20 cellular contexts compared by ENCODE assay signal in genomic region chr12:52241205-52241842, GRCh38. TPM values are rescaled to one million over a fixed set of nuclear protein-coding genes. Genes with fewer than 3 reads are reported as not detected.
DNase-seq lines count a peak whose midpoint lies in the region; ATAC-seq and TF ChIP-seq lines count a peak whose summit lies in the region.
"Had no signal": no experiment of that assay in that cellular context is flagged by ENCODE, and none has a peak within 500 bp of the region (broad histone marks: within the 10 kb centered on the region; RNA-seq: fewer than 3 reads in every experiment).

No MANE protein-coding gene starts in this region.

- no peaks in the 10 kb centered on the region for H4K20me1 ChIP-seq in osteoblast (ENCODE audit: insufficient read depth, low read length)

- H3K36me3 Mint-ChIP-seq in natural killer cell treated with Interleukin-12 subunit alpha and Interleukin-12 subunit beta and Interleukin-15 and Interleukin-18, amount 100 ng/mL, for 72 hours = no peaks in the 10 kb centered on the region
- H3K36me3 Mint-ChIP-seq: naive B cell had no signal

- TF ChIP-seq CTCF in GM12872 (IDR thresholded peaks at IDR 0.05; ENCODE audit: insufficient read depth, low read depth, low read length) (peak; percentile 32; the same call in 1 of the 3 replicates), breast epithelium (IDR thresholded peaks at IDR 0.05) (no peak), osteoblast (IDR thresholded peaks at IDR 0.05; ENCODE audit: extremely low read depth, low read depth, low read length) (no peak)

- H3K27ac ChIP-seq in breast epithelium (peak overlapping the region; percentile 36 to 98), osteoblast (ENCODE audit: low read depth, low read length) (no peak overlapping the region)
- H3K27ac ChIP-seq: heart right ventricle, lower lobe of right lung had no signal

- H3K9me3 Mint-ChIP-seq in natural killer cell treated with Interleukin-12 subunit alpha and Interleukin-12 subunit beta and Interleukin-15 and Interleukin-18, amount 100 ng/mL, for 72 hours = no peaks in the 10 kb centered on the region
- H3K9me3 Mint-ChIP-seq: naive B cell; stimulated activated naive CD8-positive, alpha-beta T cell treated with anti-CD3 and anti-CD28 coated beads, Interleukin-15, amount 100 ng/mL, for 72 hours; T-helper 1 cell treated with Interleukin-12 subunit alpha and Interleukin-12 subunit beta and Interleukin-4 antibody, amounts not matched to agents 30 μg/mL and 1 μg/mL, for 36 hours; type B pancreatic cell had no signal

- peak; percentile 49 for DNase-seq in LHCN-M2 (ENCODE audit: low read depth)
- peak in 1 of 2 donors; percentile 47 for DNase-seq in breast epithelium (ENCODE audit: low spot score in 2 of 2)
- DNase-seq in osteoblast (ENCODE audit: insufficient read length, low spot score, missing footprints) = peak; percentile 68
- no peak for DNase-seq in natural killer cell treated with Interleukin-12 subunit alpha and Interleukin-12 subunit beta and Interleukin-15 and Interleukin-18, amount 100 ng/mL, for 72 hours (ENCODE audit: low spot score)
- no peak for DNase-seq in central memory CD4-positive, alpha-beta T cell
- no peak for DNase-seq in A172 (ENCODE audit: low spot score)
- DNase-seq: activated CD4-positive, alpha-beta T cell treated with anti-CD3 and anti-CD28 coated beads, Interleukin-2, amount 50 U/mL, for 48 hours; activated naive CD4-positive, alpha-beta T cell treated with anti-CD3 and anti-CD28 coated beads, Interleukin-2, amount 50 U/mL, for 16 hours; heart right ventricle; lower lobe of right lung; MV-4-11; naive B cell; NCI-H2029; SIG-M5; stimulated activated CD4-positive, alpha-beta T cell treated with anti-CD3 and anti-CD28 coated beads, Interleukin-2, amount 100 ng/mL, for 48 hours; stimulated activated naive CD8-positive, alpha-beta T cell treated with anti-CD3 and anti-CD28 coated beads, Interleukin-15, amount 100 ng/mL, for 72 hours had no signal

- H3K9me3 ChIP-seq in breast epithelium = no peaks in the 10 kb centered on the region
- H3K9me3 ChIP-seq in osteoblast (ENCODE audit: low read depth, low read length) = no peaks in the 10 kb centered on the region
- H3K9me3 ChIP-seq: heart right ventricle, lower lobe of right lung had no signal

- H2AFZ ChIP-seq in osteoblast (ENCODE audit: low read length) = no peak overlapping the region

- H3K36me3 ChIP-seq in breast epithelium (no peaks in the 10 kb centered on the region), osteoblast (ENCODE audit: insufficient read depth, low read length) (no peaks in the 10 kb centered on the region)
- H3K36me3 ChIP-seq: heart right ventricle had no signal

- no peak overlapping the region for H3K4me3 Mint-ChIP-seq in natural killer cell treated with Interleukin-12 subunit alpha and Interleukin-12 subunit beta and Interleukin-15 and Interleukin-18, amount 100 ng/mL, for 72 hours
- H3K4me3 Mint-ChIP-seq: stimulated activated naive CD8-positive, alpha-beta T cell treated with anti-CD3 and anti-CD28 coated beads, Interleukin-15, amount 100 ng/mL, for 72 hours; T-helper 1 cell treated with Interleukin-12 subunit alpha and Interleukin-12 subunit beta and Interleukin-4 antibody, amounts not matched to agents 30 μg/mL and 1 μg/mL, for 36 hours; type B pancreatic cell had no signal

- H3K4me3 ChIP-seq in breast epithelium (no peak overlapping the region), osteoblast (ENCODE audit: insufficient read depth, low read length) (no peak overlapping the region)
- H3K4me3 ChIP-seq: heart right ventricle, lower lobe of right lung had no signal

- H3K4me2 ChIP-seq in osteoblast (ENCODE audit: insufficient read depth, low read length) = no peak overlapping the region

- H3K27ac Mint-ChIP-seq in natural killer cell treated with Interleukin-12 subunit alpha and Interleukin-12 subunit beta and Interleukin-15 and Interleukin-18, amount 100 ng/mL, for 72 hours = no peak overlapping the region
- H3K27ac Mint-ChIP-seq: stimulated activated naive CD8-positive, alpha-beta T cell treated with anti-CD3 and anti-CD28 coated beads, Interleukin-15, amount 100 ng/mL, for 72 hours had no signal

- intact Hi-C loops in breast epithelium (cut with DNase I; ENCODE audit: low total_unique reads) = no loop called here

- no peak for ATAC-seq in natural killer cell treated with Interleukin-12 subunit alpha and Interleukin-12 subunit beta and Interleukin-15 and Interleukin-18, amount 100 ng/mL, for 72 hours
- ATAC-seq: heart right ventricle; lower lobe of right lung; stimulated activated naive CD8-positive, alpha-beta T cell treated with anti-CD3 and anti-CD28 coated beads, Interleukin-15, amount 100 ng/mL, for 72 hours had no signal

- H3K4me1 Mint-ChIP-seq in natural killer cell treated with Interleukin-12 subunit alpha and Interleukin-12 subunit beta and Interleukin-15 and Interleukin-18, amount 100 ng/mL, for 72 hours (ENCODE audit: low read depth in 2 of 2) = peaks cover 13 to 23% of the 10 kb centered on the region in 2 donors

- H3K79me2 ChIP-seq in osteoblast (ENCODE audit: insufficient read depth, low read length) = no peaks in the 10 kb centered on the region

- H3K27me3 ChIP-seq in breast epithelium (no peaks in the 10 kb centered on the region), osteoblast (ENCODE audit: insufficient read depth, low read length) (no peaks in the 10 kb centered on the region)

- no peaks in the 10 kb centered on the region for H3K27me3 Mint-ChIP-seq in natural killer cell treated with Interleukin-12 subunit alpha and Interleukin-12 subunit beta and Interleukin-15 and Interleukin-18, amount 100 ng/mL, for 72 hours
- H3K27me3 Mint-ChIP-seq: type B pancreatic cell had no signal

- no peak for TF ChIP-seq POLR2A in breast epithelium (IDR thresholded peaks at IDR 0.05)

- H3K4me1 ChIP-seq in breast epithelium (peaks cover 24 to 35% of the 10 kb centered on the region in 2 donors), osteoblast (ENCODE audit: insufficient read depth, low read length) (peaks cover 44% of the 10 kb centered on the region)

RNA-seq across cellular contexts. Expression of gene KRT7, which starts 8.3 kb away (rescaled TPM):
- total RNA-seq in LHCN-M2 (2014; rRNA removed) (0.40 and 2.2 TPM in 2 replicates), breast epithelium (1,000 to 10,000 TPM in 1 of 3 donors, 100 to 1,000 TPM in 1, 1 to 10 TPM in 1; 4.2 to 1,051 (median 358) TPM), osteoblast (20.9 and 27.9 TPM in 2 replicates)
- polyA plus RNA-seq in LHCN-M2 (2012) = 11.4 TPM
- 1 to 10 TPM; 2.6 to 6.1 TPM for total RNA-seq in natural killer cell treated with Interleukin-12 subunit alpha and Interleukin-12 subunit beta and Interleukin-15 and Interleukin-18, amount 100 ng/mL, for 72 hours
- 13.8 and 16.1 TPM in 2 replicates for total RNA-seq in A172 (2014; rRNA removed; shearing (Covaris generic))
- total RNA-seq: skeletal muscle tissue had no signal

RNA-seq across cellular contexts. Expression of gene KRT86, which starts 33.1 kb away (rescaled TPM):
- 0.06 TPM in 1 of 2 replicates, not detected in the other for total RNA-seq in LHCN-M2 (2014; rRNA removed)
- 0.33 TPM for polyA plus RNA-seq in LHCN-M2 (2012)
- 1 to 10 TPM in 1 of 3 donors, under 1 TPM in 1, not detected in 1; 0.66 to 2.2 TPM for total RNA-seq in breast epithelium
- total RNA-seq in osteoblast = under 0.01 and 0.36 TPM in 2 replicates
- total RNA-seq in natural killer cell treated with Interleukin-12 subunit alpha and Interleukin-12 subunit beta and Interleukin-15 and Interleukin-18, amount 100 ng/mL, for 72 hours = under 1 TPM in 1 of 2 donors, not detected in 1; 0.43 TPM
- total RNA-seq in A172 (2014; rRNA removed; shearing (Covaris generic)) = 1.5 and 1.6 TPM in 2 replicates

RNA-seq across cellular contexts. Expression of gene KRT80, which starts 49.5 kb away (rescaled TPM):
- total RNA-seq in LHCN-M2 (2014; rRNA removed) (4.2 and 6.7 TPM in 2 replicates), breast epithelium (1 to 10 TPM in 2 of 3 donors, not detected in 1; 2.9 to 9.8 TPM), osteoblast (0.59 and 0.72 TPM in 2 replicates)
- polyA plus RNA-seq in LHCN-M2 (2012) = 18.8 TPM
- not detected for total RNA-seq in natural killer cell treated with Interleukin-12 subunit alpha and Interleukin-12 subunit beta and Interleukin-15 and Interleukin-18, amount 100 ng/mL, for 72 hours
- total RNA-seq in A172 (2014; rRNA removed; shearing (Covaris generic)) = 65.2 and 75.2 TPM in 2 replicates

RNA-seq across cellular contexts. Expression of gene KRT81, which starts 50.0 kb away (rescaled TPM):
- total RNA-seq in LHCN-M2 (2014; rRNA removed) = 0.11 and 1.2 TPM in 2 replicates
- 1.6 TPM for polyA plus RNA-seq in LHCN-M2 (2012)
- total RNA-seq in breast epithelium = 10 to 100 TPM in 1 of 3 donors, 1 to 10 TPM in 1, not detected in 1; 3.6 to 29.9 TPM
- total RNA-seq in osteoblast = 0.29 TPM in 1 of 2 replicates, not detected in the other
- total RNA-seq in natural killer cell treated with Interleukin-12 subunit alpha and Interleukin-12 subunit beta and Interleukin-15 and Interleukin-18, amount 100 ng/mL, for 72 hours = under 1 TPM in 1 of 2 donors, not detected in 1; 0.22 TPM
- total RNA-seq in A172 (2014; rRNA removed; shearing (Covaris generic)) = 59.0 and 66.4 TPM in 2 replicates
- total RNA-seq: heart right ventricle, lower lobe of right lung, skeletal muscle tissue had no signal
- polyA plus RNA-seq: heart right ventricle had no signal

Comparison
In these comparisons a context has a peak if more than half of its experiments do, and no peak if none do; other contexts are left out.
1. DNase-seq: peak in LHCN-M2 (single experiment) and osteoblast (single experiment); none in natural killer cell treated with Interleukin-12 subunit alpha and Interleukin-12 subunit beta and Interleukin-15 and Interleukin-18, amount 100 ng/mL, for 72 hours (single experiment), central memory CD4-positive, alpha-beta T cell (single experiment) and A172 (single experiment).